In genomic region chr2:80328033-80328635, GRCh38 we compare ENCODE assay signal across 23 cellular contexts. TPM values are rescaled to one million over a fixed set of nuclear protein-coding genes. Genes with fewer than 3 reads are reported as not detected.
DNase-seq lines count a peak whose midpoint lies in the region; ATAC-seq, FAIRE-seq and TF ChIP-seq lines count a peak whose summit lies in the region.
"Had no signal": no experiment of that assay in that cellular context is flagged by ENCODE, and none has a peak within 500 bp of the region (broad histone marks: within the 10 kb centered on the region; RNA-seq: fewer than 3 reads in every experiment).

No MANE protein-coding gene starts in this region.

- in situ Hi-C loops in GM12878 (cut with MboI): loop anchor here (5.0 kb wide), 1 partner anchor 174 kb away; no protein-coding TSS in a partner anchor

- H3K27ac ChIP-seq in RWPE2 (ENCODE audit: poor library complexity, severe bottlenecking) (no peak overlapping the region), GM12878 (ENCODE audit: control insufficient read depth, insufficient read depth) (no peak overlapping the region), thyroid gland (no peak overlapping the region), spleen (no peak overlapping the region)
- H3K27ac ChIP-seq: 22Rv1, RWPE1, SJCRH30 had no signal

- no peaks in the 10 kb centered on the region for H3K4me1 ChIP-seq in RWPE2 (ENCODE audit: insufficient read depth, poor library complexity, severe bottlenecking)
- no peaks in the 10 kb centered on the region; the same call in 1 of the 2 replicates for H3K4me1 ChIP-seq in GM12878 (ENCODE audit: control insufficient read depth, insufficient read depth, low read length)
- H3K4me1 ChIP-seq in thyroid gland: no peaks in the 10 kb centered on the region
- no peaks in the 10 kb centered on the region for H3K4me1 ChIP-seq in spleen
- H3K4me1 ChIP-seq: SJCRH30 had no signal

- H3K27me3 ChIP-seq in RWPE2 (ENCODE audit: insufficient read depth, poor library complexity, severe bottlenecking) (peaks cover 34% of the 10 kb centered on the region), GM12878 (replicated peaks in 1 of 2; ENCODE audit: control insufficient read depth in 2 of 2, insufficient read depth in 2 of 2, low read length in 1 of 2) (peaks cover 0 to 2% of the 10 kb centered on the region in 2 experiments; a peak in 1 of 4 replicates), thyroid gland (no peaks in the 10 kb centered on the region), spleen (replicated peaks in 1 of 7) (peaks cover 0 to 14% (median 0%) of the 10 kb centered on the region in 7 donors)
- H3K27me3 ChIP-seq: BE2C had no signal

- SMC1A ChIA-PET in GM12878 (lab: Charles Lee; ENCODE audit: uncharacterized antibody, unreplicated experiment): interaction anchor here (0.6 to 8.9 kb wide), 32 partner anchors 10 to 846 kb away, joined by 3 to 530 read pairs (median 5); no protein-coding TSS in a partner anchor

- H3K9me3 ChIP-seq in RWPE2 (ENCODE audit: severe bottlenecking) (no peaks in the 10 kb centered on the region), GM12878 (replicated peaks; ENCODE audit: control insufficient read depth, insufficient read depth, low read length) (no peaks in the 10 kb centered on the region), thyroid gland (no peaks in the 10 kb centered on the region), spleen (no peaks in the 10 kb centered on the region)
- H3K9me3 ChIP-seq: BE2C, SJCRH30 had no signal

- no peaks in the 10 kb centered on the region for H4K20me1 ChIP-seq in GM12878 (ENCODE audit: control insufficient read depth, insufficient read depth)

- no peaks in the 10 kb centered on the region for H3K36me3 ChIP-seq in RWPE2 (ENCODE audit: low read depth)
- no peaks in the 10 kb centered on the region for H3K36me3 ChIP-seq in GM12878 (ENCODE audit: control insufficient read depth in 2 of 2, insufficient read depth in 2 of 2, low read length in 1 of 2)
- H3K36me3 ChIP-seq in thyroid gland: no peaks in the 10 kb centered on the region
- no peaks in the 10 kb centered on the region for H3K36me3 ChIP-seq in spleen
- H3K36me3 ChIP-seq: BE2C, SJCRH30 had no signal

- no peak for TF ChIP-seq POLR2A in GM12878 (IDR thresholded peaks at IDR 0.05; ENCODE audit: low read depth, low read length)
- no peak for TF ChIP-seq POLR2A in thyroid gland (IDR thresholded peaks at IDR 0.05)
- no peak for TF ChIP-seq POLR2A in spleen (IDR thresholded peaks at IDR 0.05)

- no peak overlapping the region for H3K9ac ChIP-seq in GM12878 (ENCODE audit: control insufficient read depth, insufficient read depth, low read length)

- no peaks in the 10 kb centered on the region for H3K79me2 ChIP-seq in GM12878 (ENCODE audit: control insufficient read depth, insufficient read depth, low read length)

- ATAC-seq in RWPE2 (ENCODE audit: low read depth) (0 out of 3 replicates have a peak, but pooled peaks have one; percentile 25), GM12878 (peak; percentile 65)
- ATAC-seq: PC-3 had no signal

- RAD21 ChIA-PET in GM12878 (lab: Charles Lee; ENCODE audit: unreplicated experiment): interaction anchor here (0.7 to 6.4 kb wide), 16 partner anchors 16 to 241 kb away, joined by 3 to 385 read pairs (median 4); no protein-coding TSS in a partner anchor

- BruUV-seq in GM12878 (replicated peaks; lab: Mats Ljungman, UMichigan): no TSS peak

- H3K4me3 ChIP-seq in RWPE2 (ENCODE audit: severe bottlenecking) (no peak overlapping the region), GM12878 (no peak overlapping the region), thyroid gland (replicated peaks in 1 of 3) (no peak overlapping the region), spleen (no peak overlapping the region)
- H3K4me3 ChIP-seq: SJCRH30 had no signal

- intact Hi-C loops in GM12878 (cut with micrococcal nuclease; ENCODE audit: unreplicated experiment) (loop anchor here (1.0 to 10.0 kb wide), 3 partner anchors 137 to 527 kb away; no protein-coding TSS in a partner anchor), thyroid gland (cut with DNase I) (loop anchor here (5.0 kb wide), 1 partner anchor 174 kb away; no protein-coding TSS in a partner anchor), spleen (cut with DNase I; ENCODE audit: low total_unique reads) (no loop called here)

- WGBS in GM12878 (ENCODE audit: insufficient coverage, insufficient replicate concordance, low lambda C conversion rate, missing lambda C conversion rate): 3% methylated on average over 2 of the region's 2 CpGs
- WGBS in thyroid gland, 2 donors: 84 to 87% methylated on average over 2 of the region's 2 CpGs
- 27 to 40% (median 38%) methylated on average over 2 of the region's 2 CpGs for WGBS in spleen, 5 donors

- no peak for TF ChIP-seq EP300 in GM12878 (IDR thresholded peaks at IDR 0.05; ENCODE audit: borderline replicate concordance in 1 of 2, control insufficient read depth in 1 of 2, low read depth in 2 of 2, low read length in 2 of 2)

- no peak overlapping the region for H3K4me2 ChIP-seq in GM12878 (ENCODE audit: control insufficient read depth, insufficient read depth)

- TF ChIP-seq CTCF in RWPE2 (IDR thresholded peaks at IDR 0.05; ENCODE audit: poor library complexity, severe bottlenecking): no peak
- TF ChIP-seq CTCF in GM12878 (IDR thresholded peaks at IDR 0.05 in 2 of 3, conservative IDR thresholded peaks at IDR 0.05 in 1 of 3; ENCODE audit: control insufficient read depth in 2 of 3, extremely low read depth in 1 of 3, insufficient read depth in 1 of 3, low read depth in 3 of 3, low read length in 3 of 3): no peak
- no peak for TF ChIP-seq CTCF in thyroid gland (IDR thresholded peaks at IDR 0.05)
- no peak for TF ChIP-seq CTCF in spleen (IDR thresholded peaks at IDR 0.05 in 8 of 11, conservative IDR thresholded peaks at IDR 0.05 in 3 of 11)

- CTCF ChIA-PET in GM12878 (lab: Yijun Ruan, JAX): interaction anchor here (0.6 to 9.9 kb wide), 27 partner anchors 12 to 1709 kb away, joined by 3 to 440 read pairs (median 4); no protein-coding TSS in a partner anchor

- H2AFZ ChIP-seq in GM12878 (ENCODE audit: control insufficient read depth, low read depth, low read length): peak overlapping the region; percentile 16; the same call in 1 of the 2 replicates

- POLR2A ChIA-PET in GM12878 (lab: Charles Lee): interaction anchor here (0.6 to 2.4 kb wide), 7 partner anchors 122 to 176 kb away, joined by 3 to 10 read pairs (median 4); no protein-coding TSS in a partner anchor

- no peak for TF ChIP-seq RAD21 in GM12878 (IDR thresholded peaks at IDR 0.05; ENCODE audit: insufficient read depth, low read depth, low read length)

- no peak for FAIRE-seq in GM12878 (lab: Jason Lieb, UNC)

- DNase-seq in NCI-H524 (lab: John Stamatoyannopoulos, UW) (peak; percentile 22 to 35), NCI-H524 treated with DMSO at 0.1 percent for 48 hours (lab: John Stamatoyannopoulos, UW) (no peak), RWPE2 (ENCODE audit: low spot score) (no peak), GM12878 (ENCODE audit: low read depth, low spot score) (no peak), thyroid gland (peak; percentile 13 to 14), spleen (no peak), C1 segment of cervical spinal cord (lab: John Stamatoyannopoulos, UW) (no peak)
- no peak for DNase-seq in activated CD8-positive, alpha-beta memory T cell treated with anti-CD3 and anti-CD28 coated beads, Interleukin-2, amount 50 U/mL, for 48 hours
- DNase-seq: BE2C; CD8-positive, alpha-beta memory T cell; DMS79 treated with DMSO at 0.1 percent for 48 hours; H9; NCI-H1105 treated with DMSO at 0.1 percent for 48 hours; NCI-H187 treated with DMSO at 0.1 percent for 48 hours; NCI-H2171; NCI-H446; NCI-H774; PC-3; SJCRH30 had no signal

TF ChIP-seq in GM12878, 131 proteins besides CTCF, POLR2A, EP300 and RAD21:
- 0 out of 2 replicates have a peak, but pooled peaks have one; percentile 29 for TF ChIP-seq IKZF1 (conservative IDR thresholded peaks at IDR 0.05)
- peak; percentile 19 to 20; a peak in 2 of 4 replicates for TF ChIP-seq IKZF2 (IDR thresholded peaks at IDR 0.05)
- peak; percentile 24; the same call in 1 of the 2 replicates for TF ChIP-seq SPI1 (IDR thresholded peaks at IDR 0.05; ENCODE audit: borderline replicate concordance, insufficient read depth, low read depth, low read length)
- TF ChIP-seq BCL11A (IDR thresholded peaks at IDR 0.05; ENCODE audit: low read depth, low read length): no peak
- no peak for TF ChIP-seq ESRRA (IDR thresholded peaks at IDR 0.05; ENCODE audit: low read length)
TF ChIP-seq in GM12878: peak in this region for 3.

RNA-seq across cellular contexts. Expression of gene LRRTM1, which starts 23.6 kb away (rescaled TPM):
- total RNA-seq in GM12878 (2013; cell fraction: nucleolus; rRNA removed): not detected in 2 replicates
- total RNA-seq in GM12878 (2014; rRNA removed) (not detected in 2 replicates), GM12878 (2014; rRNA removed; fragmentation: Illumina TruSeq; extraction: Trizol) (not detected in 2 replicates), GM12878 (2021) (not detected in 2 replicates), thyroid gland (1 to 10 TPM in 2 of 4 donors, not detected in 2; 1.2 to 1.5 TPM), spleen (not detected)
- not detected for polyA plus RNA-seq in GM12878 (2011; ENCODE audit: low read depth)
- polyA plus RNA-seq in GM12878 (2011; rRNA removed) (not detected in 2 replicates), GM12878 (2014; fragmentation: Illumina TruSeq; extraction: Trizol) (not detected in 2 replicates), GM12878 (2014; fragmentation: Nextera tagmentation; extraction: Ambion mirVana) (not detected), GM12878 (2014; rRNA removed) (not detected in 2 replicates), GM12878 (2016; fragmentation: Nextera tagmentation; extraction: Ambion mirVana) (not detected), spleen (under 1 TPM in 1 of 3 donors, not detected in 2; 0.10 TPM)
- not detected in 2 replicates for polyA plus RNA-seq in GM12878 (2011; cell fraction: cytosol; rRNA removed)
- polyA plus RNA-seq in GM12878 (2011; cell fraction: nucleus; rRNA removed): not detected in 2 replicates
- polyA plus RNA-seq in GM12878 (2012): not detected in 2 replicates
- not detected in 2 replicates for polyA minus RNA-seq in GM12878 (2011; rRNA and poly(A)+ RNA removed)
- polyA minus RNA-seq in GM12878 (2011; cell fraction: cytosol; rRNA and poly(A)+ RNA removed): not detected in 2 replicates
- not detected in 2 replicates for polyA minus RNA-seq in GM12878 (2011; cell fraction: nucleus; rRNA and poly(A)+ RNA removed)
- total RNA-seq: CD8-positive, alpha-beta memory T cell; LHCN-M2; PC-3; SJCRH30 had no signal
- polyA plus RNA-seq: AG04450; CD8-positive, alpha-beta memory T cell had no signal

Comparison
In these comparisons a context has a peak if more than half of its experiments do, and no peak if none do; other contexts are left out.
1. DNase-seq: peak in NCI-H524 (2 of 2) and thyroid gland (2 of 2); none in NCI-H524 treated with DMSO at 0.1 percent for 48 hours (single experiment), RWPE2 (single experiment), GM12878 (single experiment), spleen (single experiment), activated CD8-positive, alpha-beta memory T cell treated with anti-CD3 and anti-CD28 coated beads, Interleukin-2, amount 50 U/mL, for 48 hours (single experiment) and C1 segment of cervical spinal cord (0 of 14).